ENCODE assay signal across 11 cellular contexts in genomic region chr1:209106237-209106741, GRCh38.
A peak's percentile ranks its signal among the peaks of the same experiment; 100 is the strongest.
DNase-seq lines count a peak whose midpoint lies in the region; ATAC-seq and TF ChIP-seq lines count a peak whose summit lies in the region.
"Had no signal": no experiment of that assay in that cellular context is flagged by ENCODE, and none has a peak within 500 bp of the region (broad histone marks: within the 10 kb centered on the region; RNA-seq: fewer than 3 reads in every experiment).

No MANE protein-coding gene starts in this region.

- no peaks in the 10 kb centered on the region for H3K36me3 ChIP-seq in OCI-LY7 (ENCODE audit: insufficient read depth, low read length)
- H3K36me3 ChIP-seq: esophagus muscularis mucosa had no signal

- no peaks in the 10 kb centered on the region for H4K20me1 ChIP-seq in OCI-LY7 (ENCODE audit: insufficient read depth, low read length)

- H3K36me3 Mint-ChIP-seq in WTC11: peaks cover 4% of the 10 kb centered on the region; the same call in 1 of the 2 replicates
- H3K36me3 Mint-ChIP-seq: natural killer cell treated with Interleukin-12 subunit alpha and Interleukin-12 subunit beta and Interleukin-15 and Interleukin-18, amount 100 ng/mL, for 72 hours had no signal

- no peak overlapping the region for H3K27ac ChIP-seq in OCI-LY7 (ENCODE audit: low read depth, low read length, poor library complexity, severe bottlenecking)
- H3K27ac ChIP-seq: esophagus muscularis mucosa had no signal

- peaks cover 16% of the 10 kb centered on the region for H3K9me3 Mint-ChIP-seq in WTC11

- H3K9me3 ChIP-seq in OCI-LY7 (ENCODE audit: low read length): no peaks in the 10 kb centered on the region
- H3K9me3 ChIP-seq: esophagus muscularis mucosa had no signal

- intact Hi-C loops in OCI-LY7 (cut with micrococcal nuclease; ENCODE audit: unreplicated experiment): no loop called here

- TF ChIP-seq CTCF in WTC11 (IDR thresholded peaks at IDR 0.05) (no peak), OCI-LY7 (conservative IDR thresholded peaks at IDR 0.05; ENCODE audit: low read length) (no peak)

- no peaks in the 10 kb centered on the region for H3K9me2 ChIP-seq in OCI-LY7 (ENCODE audit: insufficient read depth, low read length)

- ATAC-seq in WTC11: peak; percentile 78
- ATAC-seq in HG03159 (IDR thresholded peaks at IDR 0.05; ENCODE audit: unreplicated experiment): no peak

- POLR2A ChIA-PET in WTC11 (lab: Charles Lee) (no interaction called here), OCI-LY7 (lab: Charles Lee) (interaction anchor here (0.5 kb wide), 1 partner anchor 904 kb away, joined by 3 read pairs; no protein-coding TSS in a partner anchor)

- no peak overlapping the region for H3K4me2 ChIP-seq in OCI-LY7 (ENCODE audit: low read length)

- no peak overlapping the region for H3K4me3 ChIP-seq in OCI-LY7 (ENCODE audit: low read depth, low read length, poor library complexity, severe bottlenecking)
- H3K4me3 ChIP-seq: esophagus muscularis mucosa had no signal

- no peak overlapping the region for H2AFZ ChIP-seq in OCI-LY7 (ENCODE audit: low read length)

- H3K4me3 Mint-ChIP-seq in WTC11: no peak overlapping the region
- H3K4me3 Mint-ChIP-seq: natural killer cell treated with Interleukin-12 subunit alpha and Interleukin-12 subunit beta and Interleukin-15 and Interleukin-18, amount 100 ng/mL, for 72 hours had no signal

- BruUV-seq in OCI-LY7 (replicated peaks; lab: Mats Ljungman, UMichigan): no TSS peak

- CTCF ChIA-PET in WTC11 (lab: Charles Lee) (interaction anchor here (0.5 to 1.3 kb wide), 4 partner anchors 11 to 993 kb away, joined by 3 to 5 read pairs (median 3); no protein-coding TSS in a partner anchor), OCI-LY7 (lab: Charles Lee; ENCODE audit: unreplicated experiment) (no interaction called here)

- H3K79me2 ChIP-seq in OCI-LY7 (ENCODE audit: insufficient read depth, low read depth, low read length): no peaks in the 10 kb centered on the region

- peaks cover 37% of the 10 kb centered on the region for H3K4me1 Mint-ChIP-seq in WTC11

- peak; percentile 92 for DNase-seq in COR-L47 (lab: John Stamatoyannopoulos, UW)
- peak; percentile 88 for DNase-seq in M059J (ENCODE audit: low read depth)
- peak; percentile 17 for DNase-seq in WTC11 (ENCODE audit: low spot score)
- peak; percentile 69 for DNase-seq in left kidney (ENCODE audit: low read depth, low spot score)
- DNase-seq in effector CD8-positive, alpha-beta T cell (lab: John Stamatoyannopoulos, UW): no peak
- no peak for DNase-seq in OCI-M2 (lab: John Stamatoyannopoulos, UW; ENCODE audit: unreplicated experiment)
- DNase-seq in OCI-LY7 (ENCODE audit: low spot score): no peak
- DNase-seq: stimulated activated CD8-positive, alpha-beta memory T cell treated with anti-CD3 and anti-CD28 coated beads, Interleukin-4, amount 100 ng/mL, for 48 hours had no signal

- no peaks in the 10 kb centered on the region; the same call in 1 of the 2 replicates for H3K27me3 Mint-ChIP-seq in WTC11 (ENCODE audit: low read depth)

- no peak overlapping the region for H3K27ac Mint-ChIP-seq in WTC11
- H3K27ac Mint-ChIP-seq: natural killer cell treated with Interleukin-12 subunit alpha and Interleukin-12 subunit beta and Interleukin-15 and Interleukin-18, amount 100 ng/mL, for 72 hours had no signal

- no peaks in the 10 kb centered on the region for H3K4me1 ChIP-seq in OCI-LY7 (ENCODE audit: insufficient read depth, low read length, poor library complexity, severe bottlenecking)
- H3K4me1 ChIP-seq: esophagus muscularis mucosa had no signal

TF ChIP-seq in WTC11, 78 proteins besides CTCF, POLR2A, EP300 and RAD21:
- TF ChIP-seq MXD4 (CRISPR knock-in tag; IDR thresholded peaks at IDR 0.05; ENCODE audit: borderline replicate concordance) (no peak), GRHL2 (CRISPR knock-in tag; IDR thresholded peaks at IDR 0.05; ENCODE audit: insufficient replicate concordance, severe bottlenecking) (no peak)

Comparison
In these comparisons a context has a peak if more than half of its experiments do, and no peak if none do; other contexts are left out.
1. DNase-seq: peak in COR-L47 (single experiment), M059J (single experiment), WTC11 (single experiment) and left kidney (single experiment); none in effector CD8-positive, alpha-beta T cell (single experiment), OCI-M2 (single experiment) and OCI-LY7 (single experiment).